ENCODE assay signal across 16 cellular contexts in genomic region chr11:112029460-112029859, GRCh38. TPM values are rescaled to one million over a fixed set of nuclear protein-coding genes. Genes with fewer than 3 reads are reported as not detected.
DNase-seq lines count a peak whose midpoint lies in the region; ATAC-seq, FAIRE-seq and TF ChIP-seq lines count a peak whose summit lies in the region.
"Had no signal": no experiment of that assay in that cellular context is flagged by ENCODE, and none has a peak within 500 bp of the region (broad histone marks: within the 10 kb centered on the region; RNA-seq: fewer than 3 reads in every experiment).

No MANE protein-coding gene starts in this region.

- no peaks in the 10 kb centered on the region for H3K27me3 Mint-ChIP-seq in activated naive CD4-positive, alpha-beta T cell treated with anti-CD3 and anti-CD28 coated beads, Interleukin-2, amount 50 U/mL, for 24 hours
- H3K27me3 Mint-ChIP-seq in glutamatergic neuron (ENCODE audit: unreplicated experiment), result peaks cover 9% of the 10 kb centered on the region
- H3K27me3 Mint-ChIP-seq: CD4-positive, CD25-positive, alpha-beta regulatory T cell had no signal

- H3K9me3 ChIP-seq in HepG2 (ENCODE audit: low read length), result no peaks in the 10 kb centered on the region
- H3K9me3 ChIP-seq in right lobe of liver, result no peaks in the 10 kb centered on the region
- H3K9me3 ChIP-seq in subcutaneous abdominal adipose tissue (ENCODE audit: control insufficient read depth in 5 of 5, low read length in 5 of 5), result no peaks in the 10 kb centered on the region
- H3K9me3 ChIP-seq: BLaER1 treated with 17β-estradiol and CSF1 and Interleukin-3, amounts not matched to agents 10 nM and 100 nM had no signal

- H3K27ac ChIP-seq in HepG2 (ENCODE audit: extremely low read length, insufficient read depth, low read length), result no peak overlapping the region
- no peak overlapping the region for H3K27ac ChIP-seq in right lobe of liver
- peak overlapping the region; percentile 33 for H3K27ac ChIP-seq in subcutaneous abdominal adipose tissue (ENCODE audit: low read depth, low read length)
- H3K27ac ChIP-seq: BLaER1 treated with 17β-estradiol and CSF1 and Interleukin-3, amounts not matched to agents 10 nM and 100 nM had no signal

- H4K20me1 ChIP-seq in HepG2 (ENCODE audit: insufficient read depth, low read length), result no peaks in the 10 kb centered on the region

- H2AFZ ChIP-seq in HepG2 (ENCODE audit: low read length), result no peak overlapping the region
- H2AFZ ChIP-seq: GM23338 had no signal

- TF ChIP-seq POLR2A in HepG2 (IDR thresholded peaks at IDR 0.05; ENCODE audit: insufficient read depth in 1 of 2, low read depth in 2 of 2, low read length in 2 of 2) (no peak), right lobe of liver (IDR thresholded peaks at IDR 0.05) (no peak)

- no peak for FAIRE-seq in HepG2 (lab: Jason Lieb, UNC)
- FAIRE-seq: GM12891 had no signal

- BruUV-seq in HepG2 (replicated peaks; lab: Mats Ljungman, UMichigan), result no TSS peak

- POLR2A ChIA-PET in HepG2 (lab: Yijun Ruan, JAX), result no interaction called here

- H3K4me3 ChIP-seq in HepG2 (replicated peaks in 1 of 3; ENCODE audit: insufficient read depth in 1 of 3, low read depth in 2 of 3, low read length in 3 of 3) (no peak overlapping the region), right lobe of liver (no peak overlapping the region), subcutaneous abdominal adipose tissue (ENCODE audit: low read depth in 1 of 5, low read length in 5 of 5) (no peak overlapping the region)
- H3K4me3 ChIP-seq: BLaER1 treated with 17β-estradiol and CSF1 and Interleukin-3, amounts not matched to agents 10 nM and 100 nM; GM23338 had no signal

- ATAC-seq in HepG2 (no peak), right lobe of liver (no peak)
- ATAC-seq: GM23338 had no signal

- peaks cover 20% of the 10 kb centered on the region for H3K4me1 Mint-ChIP-seq in activated naive CD4-positive, alpha-beta T cell treated with anti-CD3 and anti-CD28 coated beads, Interleukin-2, amount 50 U/mL, for 24 hours
- peaks cover 6% of the 10 kb centered on the region for H3K4me1 Mint-ChIP-seq in glutamatergic neuron (ENCODE audit: low read depth, unreplicated experiment)

- peak overlapping the region; percentile 9 for H3K27ac Mint-ChIP-seq in activated naive CD4-positive, alpha-beta T cell treated with anti-CD3 and anti-CD28 coated beads, Interleukin-2, amount 50 U/mL, for 24 hours
- peak overlapping the region; percentile 55 for H3K27ac Mint-ChIP-seq in glutamatergic neuron (ENCODE audit: unreplicated experiment)
- H3K27ac Mint-ChIP-seq: GM23338 had no signal

- TF ChIP-seq CTCF in HepG2 (CRISPR knock-in tag; IDR thresholded peaks at IDR 0.05), result no peak
- TF ChIP-seq CTCF in right lobe of liver (IDR thresholded peaks at IDR 0.05), result no peak
- TF ChIP-seq CTCF in glutamatergic neuron (IDR thresholded peaks at IDR 0.05; ENCODE audit: partially characterized antibody, unreplicated experiment), result no peak

- in situ Hi-C loops in HepG2 (cut with HindIII; ENCODE audit: extremely low pct_ligation_motif_present, low pct_unique_long_range_greater_than_20kb), result no loop called here

- no peak overlapping the region for H3K4me2 ChIP-seq in HepG2 (ENCODE audit: low read depth, low read length)
- H3K4me2 ChIP-seq: BLaER1 treated with 17β-estradiol and CSF1 and Interleukin-3, amounts not matched to agents 10 nM and 100 nM; GM23338 had no signal

- 89% methylated on average over 2 of the region's 2 CpGs for WGBS in HepG2 (ENCODE audit: low lambda C conversion rate)
- WGBS in right lobe of liver (ENCODE audit: insufficient coverage, low coverage, low lambda C conversion rate, missing lambda C conversion rate), result 100% methylated on average over 2 of the region's 2 CpGs

- H3K27me3 ChIP-seq in HepG2 (ENCODE audit: control insufficient read depth in 1 of 2, insufficient read depth in 2 of 2, low read length in 2 of 2), result no peaks in the 10 kb centered on the region; a peak in 2 of 5 replicates
- H3K27me3 ChIP-seq in right lobe of liver, result no peaks in the 10 kb centered on the region
- H3K27me3 ChIP-seq in subcutaneous abdominal adipose tissue (ENCODE audit: control insufficient read depth in 5 of 5, insufficient read depth in 4 of 5, low read length in 5 of 5), result no peaks in the 10 kb centered on the region
- H3K27me3 ChIP-seq: BLaER1 treated with 17β-estradiol and CSF1 and Interleukin-3, amounts not matched to agents 10 nM and 100 nM had no signal

- H3K36me3 ChIP-seq in HepG2 (replicated peaks in 1 of 2; ENCODE audit: control insufficient read depth in 1 of 2, insufficient read depth in 2 of 2, low read length in 2 of 2) (peaks cover 10 to 47% of the 10 kb centered on the region in 2 experiments; a peak in 4 of 5 replicates), right lobe of liver (peaks cover 0 to 58% (median 8%) of the 10 kb centered on the region in 4 donors), subcutaneous abdominal adipose tissue (ENCODE audit: control insufficient read depth in 5 of 5, insufficient read depth in 5 of 5, low read length in 5 of 5) (peaks cover 25 to 45% (median 36%) of the 10 kb centered on the region in 5 donors)

- no peak for TF ChIP-seq EP300 in HepG2 (IDR thresholded peaks at IDR 0.05; ENCODE audit: low read depth in 2 of 2, low read length in 2 of 2)
- TF ChIP-seq EP300 in HepG2 (CRISPR knock-in tag; IDR thresholded peaks at IDR 0.05; ENCODE audit: borderline replicate concordance), result no peak

- H3K4me3 Mint-ChIP-seq in activated naive CD4-positive, alpha-beta T cell treated with anti-CD3 and anti-CD28 coated beads, Interleukin-2, amount 50 U/mL, for 24 hours, result no peak overlapping the region
- H3K4me3 Mint-ChIP-seq in glutamatergic neuron (ENCODE audit: unreplicated experiment), result peak overlapping the region; percentile 11
- H3K4me3 Mint-ChIP-seq: GM23338 had no signal

- H3K36me3 Mint-ChIP-seq in activated naive CD4-positive, alpha-beta T cell treated with anti-CD3 and anti-CD28 coated beads, Interleukin-2, amount 50 U/mL, for 24 hours, result peaks cover 17% of the 10 kb centered on the region
- H3K36me3 Mint-ChIP-seq in glutamatergic neuron (ENCODE audit: unreplicated experiment), result peaks cover 12% of the 10 kb centered on the region

- H3K4me1 ChIP-seq in HepG2 (ENCODE audit: insufficient read depth, low read length) (peaks cover 2% of the 10 kb centered on the region), right lobe of liver (peaks cover 0 to 2% (median 0%) of the 10 kb centered on the region in 4 donors), subcutaneous abdominal adipose tissue (ENCODE audit: control insufficient read depth in 5 of 5, insufficient read depth in 5 of 5, low read length in 5 of 5) (peaks cover 0 to 28% (median 12%) of the 10 kb centered on the region in 5 donors)

- H3K9ac ChIP-seq in HepG2 (ENCODE audit: insufficient read depth, low read depth, low read length) (no peak overlapping the region), subcutaneous abdominal adipose tissue (ENCODE audit: low read length in 5 of 5) (peak overlapping the region in 1 of 5 donors; percentile 5)
- H3K9ac ChIP-seq: BLaER1 treated with 17β-estradiol and CSF1 and Interleukin-3, amounts not matched to agents 10 nM and 100 nM had no signal

- CTCF ChIA-PET in HepG2 (lab: Yijun Ruan, JAX; ENCODE audit: low intra/inter-chr PET ratio, low total read pairs), result no interaction called here

- no peak for TF ChIP-seq RAD21 in HepG2 (CRISPR knock-in tag; IDR thresholded peaks at IDR 0.05)

- DNase-seq in activated naive CD4-positive, alpha-beta T cell treated with Interleukin-2 at 50 U/mL for 16 hours, result no peak
- DNase-seq in HepG2 (ENCODE audit: low spot score), result no peak
- no peak for DNase-seq in right lobe of liver
- DNase-seq in glutamatergic neuron, result no peak
- DNase-seq in NOMO-1 (lab: John Stamatoyannopoulos, UW; ENCODE audit: unreplicated experiment in 2 of 2), result no peak
- no peak for DNase-seq in NCI-H226
- DNase-seq: 8988T; Calu3; CD4-positive, CD25-positive, alpha-beta regulatory T cell; DMS 273 treated with DMSO at 0.1 percent for 48 hours; H7 had no signal

- peaks cover 15% of the 10 kb centered on the region for H3K79me2 ChIP-seq in HepG2 (ENCODE audit: insufficient read depth, low read length)

- H3K9me3 Mint-ChIP-seq in activated naive CD4-positive, alpha-beta T cell treated with anti-CD3 and anti-CD28 coated beads, Interleukin-2, amount 50 U/mL, for 24 hours, result no peaks in the 10 kb centered on the region
- peaks cover 4% of the 10 kb centered on the region for H3K9me3 Mint-ChIP-seq in glutamatergic neuron (ENCODE audit: unreplicated experiment)
- H3K9me3 Mint-ChIP-seq: CD4-positive, CD25-positive, alpha-beta regulatory T cell had no signal

- intact Hi-C loops in HepG2 (cut with micrococcal nuclease; ENCODE audit: unreplicated experiment), result loop anchor here (5.0 to 10.0 kb wide), 2 partner anchors 43 to 95 kb away; partner anchors contain the start of genes DIXDC1, NKAPD1 and PIH1D2
- intact Hi-C loops in right lobe of liver (cut with DNase I), result no loop called here

RNA-seq across cellular contexts. Expression of gene DLAT, which starts 4.3 kb away (rescaled TPM):
- total RNA-seq in HepG2 (2016; rRNA removed; fragmentation: Illumina TruSeq; extraction: Trizol), result 62.2 and 73.2 TPM in 2 replicates
- 15.1 and 15.7 TPM in 2 replicates for total RNA-seq in HepG2 (2016; cell fraction: cytosol; rRNA removed; fragmentation: Illumina TruSeq; extraction: Trizol; ENCODE audit: low read depth)
- 63.4 and 67.7 TPM in 2 replicates for total RNA-seq in HepG2 (2016; cell fraction: insoluble cytoplasmic fraction; rRNA removed; fragmentation: Illumina TruSeq; extraction: Trizol)
- total RNA-seq in HepG2 (2016; cell fraction: membrane; rRNA removed; fragmentation: Illumina TruSeq; extraction: Trizol), result 30.4 and 35.5 TPM in 2 replicates
- 32.8 and 36.5 TPM in 2 replicates for total RNA-seq in HepG2 (2016; cell fraction: nucleus; rRNA removed; fragmentation: Illumina TruSeq; extraction: Trizol)
- polyA plus RNA-seq in HepG2 (2011; rRNA removed), result 21.5 and 26.4 TPM in 2 replicates
- polyA plus RNA-seq in HepG2 (2011; cell fraction: cytosol; rRNA removed), result 15.5 and 18.8 TPM in 2 replicates
- polyA plus RNA-seq in HepG2 (2011; cell fraction: nucleus; rRNA removed), result 9.0 and 9.7 TPM in 2 replicates
- polyA plus RNA-seq in HepG2 (2012), result 19.8 and 28.1 TPM in 2 replicates
- polyA plus RNA-seq in HepG2 (2016; cell fraction: cytosol; fragmentation: Illumina TruSeq; extraction: Trizol; ENCODE audit: low read depth), result 7.9 TPM in 2 replicates
- 71.4 and 72.1 TPM in 2 replicates for polyA plus RNA-seq in HepG2 (2016; cell fraction: insoluble cytoplasmic fraction; fragmentation: Illumina TruSeq; extraction: Trizol; ENCODE audit: low read depth)
- polyA plus RNA-seq in HepG2 (2016; cell fraction: membrane; fragmentation: Illumina TruSeq; extraction: Trizol; ENCODE audit: low read depth), result 18.4 and 21.2 TPM in 2 replicates
- 37.6 and 38.9 TPM in 2 replicates for polyA plus RNA-seq in HepG2 (2016; cell fraction: nucleus; fragmentation: Illumina TruSeq; extraction: Trizol; ENCODE audit: insufficient read depth, low read depth)
- polyA minus RNA-seq in HepG2 (2011; rRNA and poly(A)+ RNA removed; ENCODE audit: low replicate concordance), result 27.1 and 37.7 TPM in 2 replicates
- polyA minus RNA-seq in HepG2 (2011; cell fraction: cytosol; rRNA and poly(A)+ RNA removed), result 30.4 and 33.5 TPM in 2 replicates
- 24.3 and 31.8 TPM in 2 replicates for polyA minus RNA-seq in HepG2 (2011; cell fraction: nucleus; rRNA and poly(A)+ RNA removed)
- total RNA-seq in right lobe of liver, result 10 to 100 TPM; 10.8 to 37.4 (median 23.3) TPM
- 55.0 TPM for total RNA-seq in glutamatergic neuron (ENCODE audit: unreplicated experiment)

RNA-seq across cellular contexts. Expression of gene PIH1D2, which starts 44.4 kb away (rescaled TPM):
- total RNA-seq in HepG2 (2016; rRNA removed; fragmentation: Illumina TruSeq; extraction: Trizol) (2.7 and 2.8 TPM in 2 replicates), right lobe of liver (under 1 TPM; 0.37 to 0.80 (median 0.37) TPM), glutamatergic neuron (ENCODE audit: unreplicated experiment) (1.4 TPM)
- total RNA-seq in HepG2 (2016; cell fraction: cytosol; rRNA removed; fragmentation: Illumina TruSeq; extraction: Trizol; ENCODE audit: low read depth), result 0.53 and 1.0 TPM in 2 replicates
- 2.0 and 2.4 TPM in 2 replicates for total RNA-seq in HepG2 (2016; cell fraction: insoluble cytoplasmic fraction; rRNA removed; fragmentation: Illumina TruSeq; extraction: Trizol)
- 1.1 and 1.4 TPM in 2 replicates for total RNA-seq in HepG2 (2016; cell fraction: membrane; rRNA removed; fragmentation: Illumina TruSeq; extraction: Trizol)
- total RNA-seq in HepG2 (2016; cell fraction: nucleus; rRNA removed; fragmentation: Illumina TruSeq; extraction: Trizol), result 0.93 and 2.3 TPM in 2 replicates
- polyA plus RNA-seq in HepG2 (2011; rRNA removed), result 0.49 and 0.61 TPM in 2 replicates
- polyA plus RNA-seq in HepG2 (2011; cell fraction: cytosol; rRNA removed), result 0.23 and 0.24 TPM in 2 replicates
- polyA plus RNA-seq in HepG2 (2011; cell fraction: nucleus; rRNA removed), result 0.50 and 0.55 TPM in 2 replicates
- polyA plus RNA-seq in HepG2 (2012), result 0.24 and 0.52 TPM in 2 replicates
- 0.49 and 0.62 TPM in 2 replicates for polyA plus RNA-seq in HepG2 (2016; cell fraction: cytosol; fragmentation: Illumina TruSeq; extraction: Trizol; ENCODE audit: low read depth)
- polyA plus RNA-seq in HepG2 (2016; cell fraction: insoluble cytoplasmic fraction; fragmentation: Illumina TruSeq; extraction: Trizol; ENCODE audit: low read depth), result 1.7 and 2.2 TPM in 2 replicates
- 0.73 and 0.88 TPM in 2 replicates for polyA plus RNA-seq in HepG2 (2016; cell fraction: membrane; fragmentation: Illumina TruSeq; extraction: Trizol; ENCODE audit: low read depth)
- polyA plus RNA-seq in HepG2 (2016; cell fraction: nucleus; fragmentation: Illumina TruSeq; extraction: Trizol; ENCODE audit: insufficient read depth, low read depth), result 1.6 and 2.0 TPM in 2 replicates
- 0.16 and 0.65 TPM in 2 replicates for polyA minus RNA-seq in HepG2 (2011; rRNA and poly(A)+ RNA removed; ENCODE audit: low replicate concordance)
- not detected in 2 replicates for polyA minus RNA-seq in HepG2 (2011; cell fraction: cytosol; rRNA and poly(A)+ RNA removed)
- 0.52 and 1.1 TPM in 2 replicates for polyA minus RNA-seq in HepG2 (2011; cell fraction: nucleus; rRNA and poly(A)+ RNA removed)
- polyA plus RNA-seq: CD4-positive, CD25-positive, alpha-beta regulatory T cell had no signal

RNA-seq across cellular contexts. Expression of gene NKAPD1, which starts 44.6 kb away (rescaled TPM):
- total RNA-seq in HepG2 (2016; rRNA removed; fragmentation: Illumina TruSeq; extraction: Trizol) (22.5 and 31.8 TPM in 2 replicates), right lobe of liver (1 to 10 TPM; 4.7 to 7.7 (median 6.0) TPM), glutamatergic neuron (ENCODE audit: unreplicated experiment) (22.3 TPM)
- total RNA-seq in HepG2 (2016; cell fraction: cytosol; rRNA removed; fragmentation: Illumina TruSeq; extraction: Trizol; ENCODE audit: low read depth), result 5.5 and 7.1 TPM in 2 replicates
- total RNA-seq in HepG2 (2016; cell fraction: insoluble cytoplasmic fraction; rRNA removed; fragmentation: Illumina TruSeq; extraction: Trizol), result 24.1 and 31.3 TPM in 2 replicates
- total RNA-seq in HepG2 (2016; cell fraction: membrane; rRNA removed; fragmentation: Illumina TruSeq; extraction: Trizol), result 21.5 and 25.6 TPM in 2 replicates
- total RNA-seq in HepG2 (2016; cell fraction: nucleus; rRNA removed; fragmentation: Illumina TruSeq; extraction: Trizol), result 12.3 and 17.7 TPM in 2 replicates
- 8.3 and 11.2 TPM in 2 replicates for polyA plus RNA-seq in HepG2 (2011; rRNA removed)
- polyA plus RNA-seq in HepG2 (2011; cell fraction: cytosol; rRNA removed), result 5.9 and 8.2 TPM in 2 replicates
- 3.1 and 4.5 TPM in 2 replicates for polyA plus RNA-seq in HepG2 (2011; cell fraction: nucleus; rRNA removed)
- 15.3 and 16.6 TPM in 2 replicates for polyA plus RNA-seq in HepG2 (2012)
- polyA plus RNA-seq in HepG2 (2016; cell fraction: cytosol; fragmentation: Illumina TruSeq; extraction: Trizol; ENCODE audit: low read depth), result 5.3 and 5.9 TPM in 2 replicates
- 31.6 and 37.6 TPM in 2 replicates for polyA plus RNA-seq in HepG2 (2016; cell fraction: insoluble cytoplasmic fraction; fragmentation: Illumina TruSeq; extraction: Trizol; ENCODE audit: low read depth)
- polyA plus RNA-seq in HepG2 (2016; cell fraction: membrane; fragmentation: Illumina TruSeq; extraction: Trizol; ENCODE audit: low read depth), result 13.7 and 14.2 TPM in 2 replicates
- polyA plus RNA-seq in HepG2 (2016; cell fraction: nucleus; fragmentation: Illumina TruSeq; extraction: Trizol; ENCODE audit: insufficient read depth, low read depth), result 17.2 and 18.1 TPM in 2 replicates
- polyA minus RNA-seq in HepG2 (2011; rRNA and poly(A)+ RNA removed; ENCODE audit: low replicate concordance), result 7.3 and 9.0 TPM in 2 replicates
- polyA minus RNA-seq in HepG2 (2011; cell fraction: cytosol; rRNA and poly(A)+ RNA removed), result 8.0 and 9.8 TPM in 2 replicates
- polyA minus RNA-seq in HepG2 (2011; cell fraction: nucleus; rRNA and poly(A)+ RNA removed), result 9.3 and 14.2 TPM in 2 replicates

RNA-seq across cellular contexts. Expression of gene TIMM8B, which starts 57.1 kb away (rescaled TPM):
- total RNA-seq in HepG2 (2016; rRNA removed; fragmentation: Illumina TruSeq; extraction: Trizol) (98.3 and 125 TPM in 2 replicates), right lobe of liver (10 to 100 TPM; 27.9 to 36.6 (median 31.4) TPM), glutamatergic neuron (ENCODE audit: unreplicated experiment) (88.9 TPM)
- 86.0 and 99.1 TPM in 2 replicates for total RNA-seq in HepG2 (2016; cell fraction: cytosol; rRNA removed; fragmentation: Illumina TruSeq; extraction: Trizol; ENCODE audit: low read depth)
- 95.4 and 137 TPM in 2 replicates for total RNA-seq in HepG2 (2016; cell fraction: insoluble cytoplasmic fraction; rRNA removed; fragmentation: Illumina TruSeq; extraction: Trizol)
- total RNA-seq in HepG2 (2016; cell fraction: membrane; rRNA removed; fragmentation: Illumina TruSeq; extraction: Trizol), result 151 and 157 TPM in 2 replicates
- total RNA-seq in HepG2 (2016; cell fraction: nucleus; rRNA removed; fragmentation: Illumina TruSeq; extraction: Trizol), result 41.0 and 42.0 TPM in 2 replicates
- polyA plus RNA-seq in HepG2 (2011; rRNA removed), result 84.5 and 87.5 TPM in 2 replicates
- 56.0 and 67.8 TPM in 2 replicates for polyA plus RNA-seq in HepG2 (2011; cell fraction: cytosol; rRNA removed)
- polyA plus RNA-seq in HepG2 (2011; cell fraction: nucleus; rRNA removed), result 18.9 and 27.2 TPM in 2 replicates
- 42.6 and 43.7 TPM in 2 replicates for polyA plus RNA-seq in HepG2 (2012)
- 105 and 110 TPM in 2 replicates for polyA plus RNA-seq in HepG2 (2016; cell fraction: cytosol; fragmentation: Illumina TruSeq; extraction: Trizol; ENCODE audit: low read depth)
- polyA plus RNA-seq in HepG2 (2016; cell fraction: insoluble cytoplasmic fraction; fragmentation: Illumina TruSeq; extraction: Trizol; ENCODE audit: low read depth), result 119 and 131 TPM in 2 replicates
- 134 and 136 TPM in 2 replicates for polyA plus RNA-seq in HepG2 (2016; cell fraction: membrane; fragmentation: Illumina TruSeq; extraction: Trizol; ENCODE audit: low read depth)
- polyA plus RNA-seq in HepG2 (2016; cell fraction: nucleus; fragmentation: Illumina TruSeq; extraction: Trizol; ENCODE audit: insufficient read depth, low read depth), result 53.8 and 59.9 TPM in 2 replicates
- polyA minus RNA-seq in HepG2 (2011; rRNA and poly(A)+ RNA removed; ENCODE audit: low replicate concordance), result 15.2 and 38.1 TPM in 2 replicates
- polyA minus RNA-seq in HepG2 (2011; cell fraction: cytosol; rRNA and poly(A)+ RNA removed), result 6.4 and 8.4 TPM in 2 replicates
- 10.0 and 14.3 TPM in 2 replicates for polyA minus RNA-seq in HepG2 (2011; cell fraction: nucleus; rRNA and poly(A)+ RNA removed)

RNA-seq across cellular contexts. Expression of gene SDHD, which starts 57.2 kb away (rescaled TPM):
- total RNA-seq in HepG2 (2016; rRNA removed; fragmentation: Illumina TruSeq; extraction: Trizol) (123 and 187 TPM in 2 replicates), right lobe of liver (100 to 1,000 TPM; 114 to 191 (median 130) TPM), glutamatergic neuron (ENCODE audit: unreplicated experiment) (19.7 TPM)
- 14.7 and 15.7 TPM in 2 replicates for total RNA-seq in HepG2 (2016; cell fraction: cytosol; rRNA removed; fragmentation: Illumina TruSeq; extraction: Trizol; ENCODE audit: low read depth)
- total RNA-seq in HepG2 (2016; cell fraction: insoluble cytoplasmic fraction; rRNA removed; fragmentation: Illumina TruSeq; extraction: Trizol), result 133 and 194 TPM in 2 replicates
- total RNA-seq in HepG2 (2016; cell fraction: membrane; rRNA removed; fragmentation: Illumina TruSeq; extraction: Trizol), result 36.7 and 46.5 TPM in 2 replicates
- 59.2 and 72.0 TPM in 2 replicates for total RNA-seq in HepG2 (2016; cell fraction: nucleus; rRNA removed; fragmentation: Illumina TruSeq; extraction: Trizol)
- polyA plus RNA-seq in HepG2 (2011; rRNA removed), result 117 and 131 TPM in 2 replicates
- polyA plus RNA-seq in HepG2 (2011; cell fraction: cytosol; rRNA removed), result 110 and 143 TPM in 2 replicates
- 55.2 and 68.9 TPM in 2 replicates for polyA plus RNA-seq in HepG2 (2011; cell fraction: nucleus; rRNA removed)
- 81.8 and 87.4 TPM in 2 replicates for polyA plus RNA-seq in HepG2 (2012)
- polyA plus RNA-seq in HepG2 (2016; cell fraction: cytosol; fragmentation: Illumina TruSeq; extraction: Trizol; ENCODE audit: low read depth), result 15.3 and 16.3 TPM in 2 replicates
- polyA plus RNA-seq in HepG2 (2016; cell fraction: insoluble cytoplasmic fraction; fragmentation: Illumina TruSeq; extraction: Trizol; ENCODE audit: low read depth), result 172 and 198 TPM in 2 replicates
- polyA plus RNA-seq in HepG2 (2016; cell fraction: membrane; fragmentation: Illumina TruSeq; extraction: Trizol; ENCODE audit: low read depth), result 35.7 and 38.8 TPM in 2 replicates
- polyA plus RNA-seq in HepG2 (2016; cell fraction: nucleus; fragmentation: Illumina TruSeq; extraction: Trizol; ENCODE audit: insufficient read depth, low read depth), result 93.2 and 95.0 TPM in 2 replicates
- polyA minus RNA-seq in HepG2 (2011; rRNA and poly(A)+ RNA removed; ENCODE audit: low replicate concordance), result 413 and 446 TPM in 2 replicates
- 60.0 and 64.5 TPM in 2 replicates for polyA minus RNA-seq in HepG2 (2011; cell fraction: cytosol; rRNA and poly(A)+ RNA removed)
- polyA minus RNA-seq in HepG2 (2011; cell fraction: nucleus; rRNA and poly(A)+ RNA removed), result 20.6 and 32.0 TPM in 2 replicates
